ENCODE assay signal across 9 cellular contexts in genomic region chr14:61388173-61388975, GRCh38.
DNase-seq lines count a peak whose midpoint lies in the region; ATAC-seq, FAIRE-seq and TF ChIP-seq lines count a peak whose summit lies in the region.
"Had no signal": no experiment of that assay in that cellular context is flagged by ENCODE, and none has a peak within 500 bp of the region (broad histone marks: within the 10 kb centered on the region; RNA-seq: fewer than 3 reads in every experiment).

No MANE protein-coding gene starts in this region.

- POLR2A ChIA-PET in endothelial cell of umbilical vein (lab: Charles Lee): interaction anchor here (0.6 to 0.7 kb wide), 2 partner anchors 40 to 303 kb away, joined by 3 read pairs; no protein-coding TSS in a partner anchor

- CTCF ChIA-PET in endothelial cell of umbilical vein (lab: Charles Lee): interaction anchor here (0.9 to 1.5 kb wide), 7 partner anchors 10 to 92 kb away, joined by 3 to 5 read pairs (median 4); partner anchors contain the start of gene PRKCH

- H2AFZ ChIP-seq in endothelial cell of umbilical vein (ENCODE audit: low read depth, low read length): no peak overlapping the region

- no peaks in the 10 kb centered on the region for H3K9me1 ChIP-seq in endothelial cell of umbilical vein (replicated peaks; ENCODE audit: control insufficient read depth, extremely low read depth, insufficient read depth, low read length)

- no peaks in the 10 kb centered on the region for H3K27me3 ChIP-seq in Peyer's patch
- no peaks in the 10 kb centered on the region for H3K27me3 ChIP-seq in endothelial cell of umbilical vein (ENCODE audit: control insufficient read depth in 2 of 2, insufficient read depth in 2 of 2, low read length in 2 of 2)
- no peaks in the 10 kb centered on the region for H3K27me3 ChIP-seq in tibial artery

- H3K27ac ChIP-seq in C4-2B (peak overlapping the region; percentile 32), Peyer's patch (peak overlapping the region; percentile 36 to 63 (median 50)), endothelial cell of umbilical vein (ENCODE audit: insufficient read depth, low read depth, low read length) (peak overlapping the region; percentile 44), tibial artery (no peak overlapping the region)
- H3K27ac ChIP-seq: HL-60 had no signal

- no peaks in the 10 kb centered on the region for H3K9me3 ChIP-seq in Peyer's patch
- H3K9me3 ChIP-seq in endothelial cell of umbilical vein (replicated peaks; ENCODE audit: control insufficient read depth, insufficient read depth, low read length): no peaks in the 10 kb centered on the region
- no peaks in the 10 kb centered on the region for H3K9me3 ChIP-seq in tibial artery

- dilution Hi-C loops in endothelial cell of umbilical vein (cut with MboI; ENCODE audit: extremely low pct_ligation_motif_present, low sequenced_read_pairs): no loop called here

- H3K9ac ChIP-seq in endothelial cell of umbilical vein (replicated peaks; ENCODE audit: extremely low read depth, insufficient read depth, low read length): no peak overlapping the region

- peaks cover 79% of the 10 kb centered on the region for H3K79me2 ChIP-seq in endothelial cell of umbilical vein (ENCODE audit: control insufficient read depth, insufficient read depth, low read length)

- H3K4me3 ChIP-seq in Peyer's patch (no peak overlapping the region), endothelial cell of umbilical vein (replicated peaks in 1 of 3; ENCODE audit: insufficient read depth in 1 of 3, low read depth in 1 of 3, low read length in 3 of 3) (no peak overlapping the region), tibial artery (no peak overlapping the region)

- no peaks in the 10 kb centered on the region for H3K36me3 ChIP-seq in Peyer's patch
- H3K36me3 ChIP-seq in endothelial cell of umbilical vein (ENCODE audit: control insufficient read depth in 2 of 2, extremely low read depth in 1 of 2, insufficient read depth in 2 of 2, low read length in 2 of 2): peaks cover 0 to 2% of the 10 kb centered on the region in 2 experiments
- no peaks in the 10 kb centered on the region for H3K36me3 ChIP-seq in tibial artery

- DNase-seq in Peyer's patch (no peak), endothelial cell of umbilical vein (ENCODE audit: low read depth, low spot score) (peak; percentile 69), NCI-H2171 (lab: John Stamatoyannopoulos, UW) (no peak), tibial artery (no peak)
- peak; percentile 35 for DNase-seq in stimulated activated CD4-positive, alpha-beta T cell treated with anti-CD3 and anti-CD28 coated beads, Interleukin-1b, Interleukin-23, amount 100 ng/mL, for 48 hours

- peaks cover 3% of the 10 kb centered on the region for H4K20me1 ChIP-seq in endothelial cell of umbilical vein (replicated peaks; ENCODE audit: control insufficient read depth, extremely low read depth, insufficient read depth, low read length)

- no peak for TF ChIP-seq POLR2A in Peyer's patch (IDR thresholded peaks at IDR 0.05)
- TF ChIP-seq POLR2A in endothelial cell of umbilical vein (IDR thresholded peaks at IDR 0.05; ENCODE audit: low read depth, low read length): no peak

- peak overlapping the region; percentile 20 for H3K4me2 ChIP-seq in endothelial cell of umbilical vein (ENCODE audit: insufficient read depth, low read length)

- FAIRE-seq in endothelial cell of umbilical vein (lab: Jason Lieb, UNC): peak; percentile 55

- H3K4me1 ChIP-seq in Peyer's patch (no peaks in the 10 kb centered on the region), endothelial cell of umbilical vein (ENCODE audit: control insufficient read depth, extremely low read depth, insufficient read depth, low read length) (peaks cover 29% of the 10 kb centered on the region), tibial artery (no peaks in the 10 kb centered on the region)

- intact Hi-C loops in endothelial cell of umbilical vein (cut with micrococcal nuclease): loop anchor here (1.0 to 2.0 kb wide), 2 partner anchors 24 to 67 kb away; partner anchors contain the start of gene PRKCH
- intact Hi-C loops in tibial artery (cut with DNase I; ENCODE audit: low total_unique reads): no loop called here

- no TSS peak for BruUV-seq in endothelial cell of umbilical vein (replicated peaks; lab: Mats Ljungman, UMichigan)

- TF ChIP-seq CTCF in C4-2B (conservative IDR thresholded peaks at IDR 0.05) (no peak), Peyer's patch (IDR thresholded peaks at IDR 0.05) (no peak), endothelial cell of umbilical vein (IDR thresholded peaks at IDR 0.05; ENCODE audit: extremely low read depth in 1 of 2, insufficient read depth in 1 of 2, low read depth in 1 of 2, low read length in 2 of 2) (no peak), tibial artery (IDR thresholded peaks at IDR 0.05) (no peak)

- peak; percentile 77 for ATAC-seq in GM18868 (IDR thresholded peaks at IDR 0.05; ENCODE audit: unreplicated experiment)
- peak; percentile 56 for ATAC-seq in HG03139 (IDR thresholded peaks at IDR 0.05; ENCODE audit: unreplicated experiment)

TF ChIP-seq in endothelial cell of umbilical vein, 7 proteins besides CTCF, POLR2A, EP300 and RAD21:
- peak; percentile 20 for TF ChIP-seq JUN (IDR thresholded peaks at IDR 0.05; ENCODE audit: borderline replicate concordance, insufficient read depth, insufficient read length, low read depth)
- TF ChIP-seq EZH2 (IDR thresholded peaks at IDR 0.05; ENCODE audit: borderline replicate concordance, low read depth, low read length, severe bottlenecking): no peak
- TF ChIP-seq FOS (IDR thresholded peaks at IDR 0.05; ENCODE audit: borderline replicate concordance, insufficient read depth, low read length): peak; percentile 11
TF ChIP-seq in endothelial cell of umbilical vein: peak in this region for 2.

Comparison
In these comparisons a context has a peak if more than half of its experiments do, and no peak if none do; other contexts are left out.
1. H3K27ac ChIP-seq: peak in C4-2B (single experiment), Peyer's patch (4 of 4) and endothelial cell of umbilical vein (single experiment); none in tibial artery (0 of 2).
2. DNase-seq: peak in endothelial cell of umbilical vein (single experiment) and stimulated activated CD4-positive, alpha-beta T cell treated with anti-CD3 and anti-CD28 coated beads, Interleukin-1b, Interleukin-23, amount 100 ng/mL, for 48 hours (single experiment); none in Peyer's patch (0 of 3), NCI-H2171 (single experiment) and tibial artery (0 of 2).